Comparison of ENCODE assay signal across 9 cellular contexts in genomic region chr3:38655708-38656300, GRCh38. TPM values are rescaled to one million over a fixed set of nuclear protein-coding genes. Genes with fewer than 3 reads are reported as not detected.
A peak's percentile ranks its signal among the peaks of the same experiment; 100 is the strongest.
DNase-seq lines count a peak whose midpoint lies in the region; ATAC-seq and TF ChIP-seq lines count a peak whose summit lies in the region.
"Had no signal": no experiment of that assay in that cellular context is flagged by ENCODE, and none has a peak within 500 bp of the region (broad histone marks: within the 10 kb centered on the region; RNA-seq: fewer than 3 reads in every experiment).

No MANE protein-coding gene starts in this region.

- no peak overlapping the region for H3K27ac ChIP-seq in CD4-positive, alpha-beta T cell (ENCODE audit: low read depth, low read length)
- H3K27ac ChIP-seq in breast epithelium, result no peak overlapping the region
- H3K27ac ChIP-seq: thyroid gland had no signal

- H3K9me3 Mint-ChIP-seq in CD4-positive, alpha-beta T cell, result no peaks in the 10 kb centered on the region
- H3K9me3 Mint-ChIP-seq in activated T-helper 2 cell treated with anti-CD3 and anti-CD28 coated beads, Interferon-gamma antibody, Interleukin-2, Interleukin-4, amounts not matched to agents 10 μg/mL and 5 μg/mL and 100 μg/mL, durations not matched to agents 14 hours and 24 hours and 36 hours, result no peaks in the 10 kb centered on the region

- H3K36me3 ChIP-seq in breast epithelium, result no peaks in the 10 kb centered on the region
- H3K36me3 ChIP-seq: thyroid gland had no signal

- peaks cover 6% of the 10 kb centered on the region for H3K4me1 Mint-ChIP-seq in CD4-positive, alpha-beta T cell (ENCODE audit: low read depth)
- peaks cover 6% of the 10 kb centered on the region for H3K4me1 Mint-ChIP-seq in activated T-helper 2 cell treated with anti-CD3 and anti-CD28 coated beads, Interferon-gamma antibody, Interleukin-2, Interleukin-4, amounts not matched to agents 10 μg/mL and 5 μg/mL and 100 μg/mL, durations not matched to agents 14 hours and 24 hours and 36 hours (ENCODE audit: low read depth)

- H3K36me3 Mint-ChIP-seq in CD4-positive, alpha-beta T cell (ENCODE audit: low read depth), result no peaks in the 10 kb centered on the region
- H3K36me3 Mint-ChIP-seq in activated T-helper 2 cell treated with anti-CD3 and anti-CD28 coated beads, Interferon-gamma antibody, Interleukin-2, Interleukin-4, amounts not matched to agents 10 μg/mL and 5 μg/mL and 100 μg/mL, durations not matched to agents 14 hours and 24 hours and 36 hours (ENCODE audit: low read depth), result no peaks in the 10 kb centered on the region

- CTCF ChIA-PET in CD4-positive, alpha-beta T cell (lab: Charles Lee), result interaction anchor here (0.7 to 1.3 kb wide), 3 partner anchors 134 to 159 kb away, joined by 3 to 6 read pairs (median 3); partner anchors contain the start of gene EXOG

- no peak for TF ChIP-seq POLR2A in breast epithelium (IDR thresholded peaks at IDR 0.05)

- intact Hi-C loops in CD4-positive, alpha-beta T cell (cut with DNase I, micrococcal nuclease), result loop anchor here (1.0 to 10.0 kb wide), 4 partner anchors 135 to 681 kb away; partner anchors contain the start of gene EXOG (in 1 of the 2)
- intact Hi-C loops in breast epithelium (cut with DNase I; ENCODE audit: low total_unique reads), result no loop called here
- intact Hi-C loops in activated T-helper 2 cell treated with anti-CD3 and anti-CD28 coated beads, Interferon-gamma antibody, Interleukin-2, Interleukin-4, amounts not matched to agents 10 μg/mL and 5 μg/mL and 100 μg/mL, durations not matched to agents 14 hours and 24 hours and 36 hours (cut with micrococcal nuclease), result loop anchor here (1.0 to 10.0 kb wide), 3 partner anchors 135 to 189 kb away; partner anchors contain the start of gene EXOG

- H3K9me3 ChIP-seq in CD4-positive, alpha-beta T cell (ENCODE audit: control insufficient read depth, low read length), result no peaks in the 10 kb centered on the region
- H3K9me3 ChIP-seq in breast epithelium, result peaks cover 0 to 2% of the 10 kb centered on the region in 2 donors
- H3K9me3 ChIP-seq: thyroid gland had no signal

- POLR2A ChIA-PET in CD4-positive, alpha-beta T cell (lab: Charles Lee), result interaction anchor here (0.9 to 1.7 kb wide), 2 partner anchors 134 to 160 kb away, joined by 4 to 5 read pairs; partner anchors contain the start of gene EXOG

- no peak overlapping the region for H3K4me3 ChIP-seq in breast epithelium
- H3K4me3 ChIP-seq: thyroid gland had no signal

- H3K27me3 ChIP-seq in CD4-positive, alpha-beta T cell (ENCODE audit: control insufficient read depth, insufficient read depth, low read length), result peaks cover 34% of the 10 kb centered on the region
- H3K27me3 ChIP-seq in breast epithelium, result peaks cover 0 to 33% of the 10 kb centered on the region in 2 donors

- no peak overlapping the region for H3K27ac Mint-ChIP-seq in CD4-positive, alpha-beta T cell
- no peak overlapping the region for H3K27ac Mint-ChIP-seq in activated T-helper 2 cell treated with anti-CD3 and anti-CD28 coated beads, Interferon-gamma antibody, Interleukin-2, Interleukin-4, amounts not matched to agents 10 μg/mL and 5 μg/mL and 100 μg/mL, durations not matched to agents 14 hours and 24 hours and 36 hours

- TF ChIP-seq CTCF in CD4-positive, alpha-beta T cell (IDR thresholded peaks at IDR 0.05), result peak; percentile 64
- peak in 2 of 3 donors; percentile 11 to 12 for TF ChIP-seq CTCF in breast epithelium (IDR thresholded peaks at IDR 0.05)

- no peaks in the 10 kb centered on the region for H3K4me1 ChIP-seq in breast epithelium

- no peak overlapping the region for H3K4me3 Mint-ChIP-seq in CD4-positive, alpha-beta T cell
- H3K4me3 Mint-ChIP-seq in activated T-helper 2 cell treated with anti-CD3 and anti-CD28 coated beads, Interferon-gamma antibody, Interleukin-2, Interleukin-4, amounts not matched to agents 10 μg/mL and 5 μg/mL and 100 μg/mL, durations not matched to agents 14 hours and 24 hours and 36 hours (ENCODE audit: low read depth), result no peak overlapping the region

- ATAC-seq in CD4-positive, alpha-beta T cell (ENCODE audit: poor library complexity), result peak; percentile 52
- ATAC-seq in HG02763 (IDR thresholded peaks at IDR 0.05; ENCODE audit: unreplicated experiment), result no peak

- no peak for DNase-seq in CD4-positive, alpha-beta T cell
- peak; percentile 40 for DNase-seq in H4 (ENCODE audit: low spot score)
- peak; percentile 82 for DNase-seq in NCI-H82 (lab: John Stamatoyannopoulos, UW)
- no peak for DNase-seq in breast epithelium (ENCODE audit: low spot score in 2 of 2)
- peak; percentile 74 for DNase-seq in myocyte (ENCODE audit: low read depth)
- no peak for DNase-seq in stimulated activated naive CD4-positive, alpha-beta T cell treated with Interleukin-2 at 50 U/mL for 16 hours (lab: John Stamatoyannopoulos, UW)
- no peak for DNase-seq in activated T-helper 2 cell treated with anti-CD3 and anti-CD28 coated beads, Interferon-gamma antibody, Interleukin-2, Interleukin-4, amounts not matched to agents 10 μg/mL and 5 μg/mL and 100 μg/mL, durations not matched to agents 14 hours and 24 hours and 36 hours (ENCODE audit: low spot score)

- H3K27me3 Mint-ChIP-seq in CD4-positive, alpha-beta T cell, result peaks cover 55% of the 10 kb centered on the region
- H3K27me3 Mint-ChIP-seq in activated T-helper 2 cell treated with anti-CD3 and anti-CD28 coated beads, Interferon-gamma antibody, Interleukin-2, Interleukin-4, amounts not matched to agents 10 μg/mL and 5 μg/mL and 100 μg/mL, durations not matched to agents 14 hours and 24 hours and 36 hours (ENCODE audit: low read depth), result peaks cover 43% of the 10 kb centered on the region

RNA-seq across cellular contexts. Expression of gene SCN5A, which starts 6.3 kb away (rescaled TPM):
- under 1 TPM in 1 of 2 experiments, not detected in 1; 0.11 TPM for total RNA-seq in CD4-positive, alpha-beta T cell
- total RNA-seq in H4 (2014; rRNA removed; shearing (Covaris generic)), result 0.85 and 3.0 TPM in 2 replicates
- total RNA-seq in breast epithelium, result under 1 TPM; under 0.01 to 0.33 (median 0.29) TPM
- 72.3 and 194 TPM in 2 replicates for total RNA-seq in myocyte
- 57.6 TPM for polyA plus RNA-seq in myocyte (2012)
- not detected in 2 replicates for total RNA-seq in activated T-helper 2 cell treated with anti-CD3 and anti-CD28 coated beads, Interferon-gamma antibody, Interleukin-2, Interleukin-4, amounts not matched to agents 10 μg/mL and 5 μg/mL and 100 μg/mL, durations not matched to agents 14 hours and 24 hours and 36 hours

Comparison
In these comparisons a context has a peak if more than half of its experiments do, and no peak if none do; other contexts are left out.
1. DNase-seq: peak in H4 (single experiment), NCI-H82 (single experiment) and myocyte (single experiment); none in CD4-positive, alpha-beta T cell (0 of 10), breast epithelium (0 of 2), stimulated activated naive CD4-positive, alpha-beta T cell treated with Interleukin-2 at 50 U/mL for 16 hours (single experiment) and activated T-helper 2 cell treated with anti-CD3 and anti-CD28 coated beads, Interferon-gamma antibody, Interleukin-2, Interleukin-4, amounts not matched to agents 10 μg/mL and 5 μg/mL and 100 μg/mL, durations not matched to agents 14 hours and 24 hours and 36 hours (single experiment).
2. RNA of gene SCN5A, which starts 6.3 kb away (total RNA-seq): 72.3 to 194 TPM in myocyte; 0.85 to 3.0 TPM in H4, under 0.01 to 0.33 TPM in breast epithelium, 0.11 TPM in CD4-positive, alpha-beta T cell and not detected in activated T-helper 2 cell treated with anti-CD3 and anti-CD28 coated beads, Interferon-gamma antibody, Interleukin-2, Interleukin-4, amounts not matched to agents 10 μg/mL and 5 μg/mL and 100 μg/mL, durations not matched to agents 14 hours and 24 hours and 36 hours; every median in the first group is over 10 times any median in the second.